8 cellular contexts compared by ENCODE assay signal in the genomic region with DNA sequence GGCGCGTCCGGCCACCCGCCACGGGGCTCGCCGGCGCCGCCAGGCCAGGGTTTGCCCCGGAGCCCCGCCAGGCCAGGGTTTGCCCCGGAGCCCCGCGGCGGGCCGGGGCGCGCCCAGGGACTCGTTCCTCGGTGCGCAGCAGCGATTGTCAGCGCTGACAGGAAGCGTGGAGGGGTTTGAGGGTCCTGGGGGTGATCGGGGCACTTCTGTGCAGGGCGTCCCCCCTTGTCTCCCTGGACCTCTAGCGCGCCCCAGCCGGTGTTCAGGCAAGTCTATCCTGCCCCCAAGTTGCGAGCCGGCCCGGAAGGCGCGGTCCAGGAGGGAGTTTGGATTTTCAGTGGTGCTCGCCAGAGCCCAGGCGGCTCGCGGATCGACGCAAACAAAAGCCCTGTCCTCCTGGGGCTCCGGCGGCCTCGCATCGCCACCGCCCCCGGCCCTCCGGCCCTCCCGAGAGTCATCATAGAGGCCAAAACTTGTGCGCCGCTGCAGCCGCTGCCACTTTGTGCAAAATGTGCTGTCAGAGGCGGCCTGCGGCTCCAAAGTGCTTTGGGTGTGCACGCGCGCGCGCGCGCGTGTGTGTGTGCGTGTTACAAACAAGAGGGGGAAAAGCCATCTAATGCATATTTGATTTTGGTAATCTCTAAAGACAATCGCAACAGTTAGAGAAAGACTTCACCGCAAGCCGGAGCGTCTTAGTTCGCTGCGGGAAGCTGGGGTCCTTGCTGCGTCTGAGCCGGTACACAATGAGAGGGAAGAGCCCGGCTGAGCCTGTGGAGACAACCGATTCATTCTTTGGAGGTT. TPM values are rescaled to one million over a fixed set of nuclear protein-coding genes. Genes with fewer than 3 reads are reported as not detected.
DNase-seq lines count a peak whose midpoint lies in the region; ATAC-seq and TF ChIP-seq lines count a peak whose summit lies in the region.

No MANE protein-coding gene starts in this region.

- peak; percentile 32 for DNase-seq in activated CD4-positive, CD25-positive, alpha-beta regulatory T cell treated with anti-CD3 and anti-CD28 coated beads, Interleukin-2, amount 50 U/mL, for 72 hours
- DNase-seq in IMR-90 (peak; percentile 36), anterior cingulate cortex (lab: John Stamatoyannopoulos, UW) (peak in 35 of 58 donors; percentile 1 to 47 (median 16)), hypothalamus (lab: John Stamatoyannopoulos, UW) (peak in 27 of 51 donors; percentile 3 to 51 (median 22)), putamen (ENCODE audit: low spot score) (peak; percentile 21), middle frontal gyrus (ENCODE audit: extremely low spot score, low spot score) (no peak), NOMO-1 (lab: John Stamatoyannopoulos, UW; ENCODE audit: unreplicated experiment in 2 of 2) (no peak)

- no peak for TF ChIP-seq RAD21 in IMR-90 (IDR thresholded peaks at IDR 0.05; ENCODE audit: low read length)

- H2AK9ac ChIP-seq in IMR-90 (replicated peaks; ENCODE audit: low read depth, low read length, poor library complexity), result no peak overlapping the region

- H2BK120ac ChIP-seq in IMR-90 (ENCODE audit: low read depth, low read length), result peak overlapping the region; percentile 75

- WGBS in IMR-90 (ENCODE audit: extremely low coverage in 2 of 2, insufficient read length in 1 of 2), 2 experiments, result 0% methylated on average over 11 of the region's 72 CpGs; no CpG with 5 or more reads in 1 of the 2 experiments

- peak overlapping the region; percentile 56; the same call in 1 of the 2 replicates for H3K56ac ChIP-seq in IMR-90 (ENCODE audit: extremely low read depth, insufficient read depth, low read length)

- H3K27me3 ChIP-seq in IMR-90 (ENCODE audit: control insufficient read depth, insufficient read depth, low read length), result peaks cover 8% of the 10 kb centered on the region; the same call in 1 of the 2 replicates

- ATAC-seq in activated CD4-positive, CD25-positive, alpha-beta regulatory T cell treated with anti-CD3 and anti-CD28 coated beads, Interleukin-2, amount 50 U/mL, for 24 hours, result no peak
- peak; percentile 35 for ATAC-seq in IMR-90 (ENCODE audit: low read depth)

- POLR2A ChIA-PET in IMR-90 (lab: Charles Lee; ENCODE audit: unreplicated experiment), result no interaction called here

- intact Hi-C loops in IMR-90 (cut with micrococcal nuclease), result loop anchor here (1.0 to 5.0 kb wide), 9 partner anchors 57 to 468 kb away; no protein-coding TSS in a partner anchor

- BruUV-seq in IMR-90 (replicated peaks; lab: Mats Ljungman, UMichigan), result no TSS peak

- peak overlapping the region; percentile 79 for H3K27ac ChIP-seq in IMR-90 (ENCODE audit: insufficient read depth, low read length)

- peak overlapping the region; percentile 91 for H3K4me2 ChIP-seq in IMR-90 (ENCODE audit: low read depth, low read length)

- H4K8ac ChIP-seq in IMR-90 (ENCODE audit: low read depth in 2 of 2, low read length in 2 of 2), result no peak overlapping the region

- no peaks in the 10 kb centered on the region for H3K36me3 ChIP-seq in IMR-90 (ENCODE audit: control insufficient read depth, insufficient read depth, low read length)

- peaks cover 9% of the 10 kb centered on the region for H3K4me1 ChIP-seq in IMR-90 (ENCODE audit: control insufficient read depth, insufficient read depth, low read length)

- H3K9me3 ChIP-seq in IMR-90 (ENCODE audit: control insufficient read depth, insufficient read depth, low read length), result no peaks in the 10 kb centered on the region

- H2AK5ac ChIP-seq in IMR-90 (ENCODE audit: low read depth, low read length), result no peak overlapping the region

- H2BK15ac ChIP-seq in IMR-90 (ENCODE audit: low read depth, low read length), result 0 out of 3 replicates have a peak overlapping the region, but pooled peaks have one; percentile 29

- peak overlapping the region; percentile 2; the same call in 1 of the 2 replicates for H4K91ac ChIP-seq in IMR-90 (ENCODE audit: insufficient read depth, low read depth, low read length)

- TF ChIP-seq CTCF in IMR-90 (conservative IDR thresholded peaks at IDR 0.05; ENCODE audit: low read depth, low read length), result no peak

- peak overlapping the region; percentile 62 for H3K9ac ChIP-seq in IMR-90 (ENCODE audit: low read depth, low read length)

- dilution Hi-C loops in IMR-90 (cut with HindIII; ENCODE audit: low sequenced_read_pairs, unreplicated experiment), result no loop called here

- H3K4me3 ChIP-seq in IMR-90 (ENCODE audit: insufficient read depth, low read depth, low read length), result peak overlapping the region; percentile 69

- H3K14ac ChIP-seq in IMR-90 (replicated peaks; ENCODE audit: low read depth, low read length), result peak overlapping the region; percentile 33; the same call in 1 of the 2 replicates

- H2BK5ac ChIP-seq in IMR-90 (ENCODE audit: low read depth, low read length, poor library complexity, severe bottlenecking), result no peak overlapping the region

- peaks cover 9 to 14% of the 10 kb centered on the region in 2 experiments; a peak in 2 of 4 replicates for H3K79me1 ChIP-seq in IMR-90 (ENCODE audit: low read depth in 1 of 2, low read length in 2 of 2)

- H4K20me1 ChIP-seq in IMR-90 (ENCODE audit: insufficient read depth, low read length), result no peaks in the 10 kb centered on the region

- H3K23ac ChIP-seq in IMR-90 (ENCODE audit: low read depth, low read length), result peak overlapping the region; percentile 49; the same call in 1 of the 2 replicates

- H3K4ac ChIP-seq in IMR-90 (ENCODE audit: low read depth, low read length), result peak overlapping the region; percentile 49

- CTCF ChIA-PET in IMR-90 (lab: Yijun Ruan, JAX), result interaction anchor here (0.6 to 0.9 kb wide), 2 partner anchors 361 to 561 kb away, joined by 3 to 6 read pairs; no protein-coding TSS in a partner anchor

- H3K9me1 ChIP-seq in IMR-90 (ENCODE audit: insufficient read depth, low read length), result peaks cover 5% of the 10 kb centered on the region; the same call in 1 of the 2 replicates

- H4K5ac ChIP-seq in IMR-90 (ENCODE audit: low read depth, low read length), result no peak overlapping the region; the same call in 1 of the 2 replicates

- peak overlapping the region; percentile 91 for H2AFZ ChIP-seq in IMR-90 (replicated peaks; ENCODE audit: low read length, poor library complexity)

- in situ Hi-C loops in IMR-90 (cut with MboI; ENCODE audit: low sequenced_read_pairs), result loop anchor here (10.0 kb wide), 3 partner anchors 140 to 470 kb away; no protein-coding TSS in a partner anchor

- TF ChIP-seq POLR2A in IMR-90 (IDR thresholded peaks at IDR 0.05; ENCODE audit: low read depth, low read length), result no peak

- H2BK20ac ChIP-seq in IMR-90 (ENCODE audit: low read depth, low read length), result no peak overlapping the region; the same call in 1 of the 2 replicates

- peak overlapping the region; percentile 25; the same call in 1 of the 2 replicates for H3K18ac ChIP-seq in IMR-90 (ENCODE audit: low read depth, low read length)

TF ChIP-seq in IMR-90, 13 proteins besides CTCF, POLR2A, EP300 and RAD21:
- TF ChIP-seq NFE2L2 (IDR thresholded peaks at IDR 0.05; ENCODE audit: low read depth, low read length), result no peak
- TF ChIP-seq SMC3 (IDR thresholded peaks at IDR 0.05; ENCODE audit: low read depth, low read length), result no peak
- peak; percentile 9; the same call in 1 of the 2 replicates for TF ChIP-seq MXI1 (IDR thresholded peaks at IDR 0.05; ENCODE audit: borderline replicate concordance, low read depth, low read length)

RNA-seq across cellular contexts. Expression of gene ROR1, which starts 1.0 kb away (rescaled TPM):
- 8.1 and 10.0 TPM in 2 replicates for total RNA-seq in IMR-90 (2012; rRNA removed)
- polyA plus RNA-seq in IMR-90 (2012; rRNA removed), result 4.4 and 4.5 TPM in 2 replicates
- polyA plus RNA-seq in IMR-90 (2012; cell fraction: cytosol; rRNA removed), result 1.6 and 3.2 TPM in 2 replicates
- polyA plus RNA-seq in IMR-90 (2012; cell fraction: nucleus; rRNA removed; ENCODE audit: low replicate concordance), result 1.6 and 2.6 TPM in 2 replicates

Comparison
In these comparisons a context has a peak if more than half of its experiments do, and no peak if none do; other contexts are left out.
1. DNase-seq: peak in activated CD4-positive, CD25-positive, alpha-beta regulatory T cell treated with anti-CD3 and anti-CD28 coated beads, Interleukin-2, amount 50 U/mL, for 72 hours (single experiment), IMR-90 (single experiment), anterior cingulate cortex (35 of 58), hypothalamus (27 of 51) and putamen (single experiment); none in middle frontal gyrus (single experiment) and NOMO-1 (0 of 2).